ENCODE assay signal across 33 cellular contexts in genomic region chr16:71273384-71273783, GRCh38.
"Had no signal": no experiment of that assay in that cellular context is flagged by ENCODE, and none has a peak within 500 bp of the region (broad histone marks: within the 10 kb centered on the region; RNA-seq: fewer than 3 reads in every experiment).

No MANE protein-coding gene starts in this region.

- H3K4me3 ChIP-seq: MG63 had no signal

- H3K9me3 ChIP-seq: MG63 had no signal

- H3K27me3 ChIP-seq: MG63 had no signal

- H3K36me3 ChIP-seq: MG63 had no signal

- DNase-seq: Kasumi-1, MG63, MM.1S, MV-4-11, NCI-H1048, NCI-H1092, NCI-H1092 treated with DMSO at 0.1 percent for 48 hours, NCI-H1105, NCI-H1105 treated with DMSO at 0.1 percent for 48 hours, NCI-H1417 treated with DMSO at 0.1 percent for 48 hours, NCI-H1436, NCI-H1436 treated with DMSO at 0.1 percent for 48 hours, NCI-H146, NCI-H1694, NCI-H1694 treated with DMSO at 0.1 percent for 48 hours, NCI-H187, NCI-H187 treated with DMSO at 0.1 percent for 48 hours, NCI-H1930, NCI-H2029, NCI-H2029 treated with DMSO at 0.1 percent for 48 hours, NCI-H2081, NCI-H2081 treated with DMSO at 0.1 percent for 48 hours, NCI-H2107, NCI-H2171, NCI-H2171 treated with DMSO at 0.1 percent for 48 hours, NCI-H2227 treated with DMSO at 0.1 percent for 48 hours, NCI-H226, NCI-H345, NCI-H446, NCI-H446 treated with DMSO at 0.1 percent for 48 hours, NCI-H510A, NCI-H510A treated with DMSO at 0.1 percent for 48 hours, NCI-H524 had no signal
